2 cellular contexts compared by ENCODE assay signal in genomic region chr5:39411985-39412384, GRCh38.
TF ChIP-seq lines count a peak whose summit lies in the region.

No MANE protein-coding gene starts in this region.

TF ChIP-seq in SK-N-SH, 30 proteins besides CTCF, POLR2A, EP300 and RAD21 (continued from another document):
- no peak for TF ChIP-seq USF2 (IDR thresholded peaks at IDR 0.05; ENCODE audit: borderline replicate concordance, low read depth, low read length)
- TF ChIP-seq RFX5 (IDR thresholded peaks at IDR 0.05; ENCODE audit: low read length): no peak
- no peak for TF ChIP-seq SMC3 (IDR thresholded peaks at IDR 0.05; ENCODE audit: low read depth, low read length)
- no peak for TF ChIP-seq JUND (IDR thresholded peaks at IDR 0.05)

TF ChIP-seq in SK-N-SH treated with all-trans-retinoic acid at 6 μM for 48 hours, 23 proteins besides CTCF, POLR2A, EP300 and RAD21 (continued from another document):
- TF ChIP-seq, protein P1, sequence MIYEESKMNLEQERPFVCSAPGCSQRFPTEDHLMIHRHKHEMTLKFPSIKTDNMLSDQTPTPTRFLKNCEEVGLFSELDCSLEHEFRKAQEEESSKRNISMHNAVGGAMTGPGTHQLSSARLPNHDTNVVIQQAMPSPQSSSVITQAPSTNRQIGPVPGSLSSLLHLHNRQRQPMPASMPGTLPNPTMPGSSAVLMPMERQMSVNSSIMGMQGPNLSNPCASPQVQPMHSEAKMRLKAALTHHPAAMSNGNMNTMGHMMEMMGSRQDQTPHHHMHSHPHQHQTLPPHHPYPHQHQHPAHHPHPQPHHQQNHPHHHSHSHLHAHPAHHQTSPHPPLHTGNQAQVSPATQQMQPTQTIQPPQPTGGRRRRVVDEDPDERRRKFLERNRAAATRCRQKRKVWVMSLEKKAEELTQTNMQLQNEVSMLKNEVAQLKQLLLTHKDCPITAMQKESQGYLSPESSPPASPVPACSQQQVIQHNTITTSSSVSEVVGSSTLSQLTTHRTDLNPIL (CRISPR knock-in tag; IDR thresholded peaks at IDR 0.05; ENCODE audit: low read depth): no peak
